11 cellular contexts compared by ENCODE assay signal in the genomic region with DNA sequence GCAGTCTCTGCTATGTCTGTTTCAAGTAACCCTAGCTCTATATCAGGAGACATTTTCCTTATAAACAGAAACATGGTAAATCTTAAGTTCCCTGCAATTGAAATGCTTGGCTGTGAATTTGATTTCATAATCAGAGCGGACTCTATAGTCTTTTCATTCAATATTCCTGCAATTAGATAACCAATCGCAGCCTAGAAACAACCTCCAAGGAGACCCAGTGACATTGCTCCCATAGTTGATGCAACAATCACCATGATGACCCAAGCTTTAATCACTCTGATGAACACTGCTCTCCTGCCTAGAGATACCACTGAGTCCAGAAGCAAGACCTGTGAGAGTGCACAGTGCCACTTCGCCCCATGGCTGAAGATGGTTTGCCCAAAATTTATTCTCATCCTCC. TPM values are rescaled to one million over a fixed set of nuclear protein-coding genes. Genes with fewer than 3 reads are reported as not detected.
"Had no signal": no experiment of that assay in that cellular context is flagged by ENCODE, and none has a peak within 500 bp of the region (broad histone marks: within the 10 kb centered on the region; RNA-seq: fewer than 3 reads in every experiment).

A gene (plus strand): TSS at position 301 of the 400 bp plus-strand sequence. CDS start 59 bp downstream, at position 360.

- H3K4me2 ChIP-seq: KMS-11 had no signal

- ATAC-seq: HepG2, K562 had no signal

- H3K27me3 Mint-ChIP-seq: IgD-negative memory B cell had no signal

- H3K36me3 Mint-ChIP-seq: IgD-negative memory B cell had no signal

- DNase-seq: IMR-90, KBM-7, KG1 had no signal

- FAIRE-seq: HepG2, HTR-8/SVneo, K562 had no signal

- H3K4me3 ChIP-seq: K562 had no signal

- H3K4me1 Mint-ChIP-seq: IgD-negative memory B cell had no signal

- H3K27ac ChIP-seq: HL-60, KMS-11 had no signal

- H3K27ac Mint-ChIP-seq: IgD-negative memory B cell had no signal

- H3K4me3 Mint-ChIP-seq: IgD-negative memory B cell had no signal

RNA-seq across cellular contexts. Expression of the gene that starts here (rescaled TPM):
- total RNA-seq: HepG2, HT-29, HT1080, IMR-90, K562 had no signal
- polyA plus RNA-seq: HepG2, IgD-negative memory B cell, IMR-90, K562 had no signal
